ENCODE assay signal across 11 cellular contexts in the genomic region with DNA sequence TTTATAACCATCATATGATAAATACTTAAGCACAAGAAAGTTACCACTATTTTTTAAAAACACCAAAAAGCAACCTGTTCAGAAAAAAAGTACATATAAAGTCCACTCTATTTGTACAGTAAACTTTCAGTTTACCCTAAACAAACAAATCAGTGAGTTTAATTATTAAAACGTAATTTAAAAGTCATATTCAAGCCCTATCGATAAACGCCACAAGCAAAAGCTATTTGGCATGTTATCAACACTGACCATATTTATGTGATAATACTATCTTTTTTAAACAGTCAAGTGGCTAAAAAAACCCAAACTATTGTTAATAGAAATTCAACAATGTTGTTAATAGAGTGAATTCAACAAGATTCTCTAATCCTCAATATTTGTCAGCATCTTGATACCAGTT. TPM values are rescaled to one million over a fixed set of nuclear protein-coding genes. Genes with fewer than 3 reads are reported as not detected.
DNase-seq lines count a peak whose midpoint lies in the region; ATAC-seq, FAIRE-seq and TF ChIP-seq lines count a peak whose summit lies in the region.
"Had no signal": no experiment of that assay in that cellular context is flagged by ENCODE, and none has a peak within 500 bp of the region (broad histone marks: within the 10 kb centered on the region; RNA-seq: fewer than 3 reads in every experiment).

No MANE protein-coding gene starts in this region.

- no peak for TF ChIP-seq CTCF in left ventricle myocardium inferior (IDR thresholded peaks at IDR 0.05; ENCODE audit: borderline replicate concordance)
- no peak for TF ChIP-seq CTCF in type B pancreatic cell (conservative IDR thresholded peaks at IDR 0.05)

- H3K27ac ChIP-seq in left ventricle myocardium inferior (replicated peaks) (no peak overlapping the region), iPS-18a (ENCODE audit: low read length) (no peak overlapping the region)
- H3K27ac ChIP-seq: sigmoid colon, thyroid gland had no signal

- no peak for FAIRE-seq in GM12892 (lab: Jason Lieb, UNC)

- H3K4me1 Mint-ChIP-seq in activated naive CD8-positive, alpha-beta T cell (ENCODE audit: low read depth) = peaks cover 38% of the 10 kb centered on the region
- peaks cover 10% of the 10 kb centered on the region for H3K4me1 Mint-ChIP-seq in type B pancreatic cell (ENCODE audit: unreplicated experiment)

- H3K27me3 Mint-ChIP-seq in activated naive CD8-positive, alpha-beta T cell = no peaks in the 10 kb centered on the region
- H3K27me3 Mint-ChIP-seq in type B pancreatic cell = no peaks in the 10 kb centered on the region

- H3K36me3 ChIP-seq in left ventricle myocardium inferior (no peaks in the 10 kb centered on the region), iPS-18a (ENCODE audit: control insufficient read depth, low read depth, low read length) (no peaks in the 10 kb centered on the region)
- H3K36me3 ChIP-seq: sigmoid colon, thyroid gland had no signal

- H3K27ac Mint-ChIP-seq in activated naive CD8-positive, alpha-beta T cell = no peak overlapping the region
- no peak overlapping the region for H3K27ac Mint-ChIP-seq in type B pancreatic cell

- no peak for DNase-seq in left ventricle myocardium inferior
- no peak for DNase-seq in left ventricle myocardium superior
- DNase-seq in type B pancreatic cell (ENCODE audit: extremely low spot score, unreplicated experiment) = no peak
- DNase-seq in NCI-H146 (lab: John Stamatoyannopoulos, UW) = no peak
- no peak for DNase-seq in GM12892 (ENCODE audit: insufficient read length)
- DNase-seq: activated gamma-delta T cell treated with Interleukin-2 at 50 U/mL for 16 hours, sigmoid colon had no signal

- no peak for ATAC-seq in left ventricle myocardium superior
- no peak for ATAC-seq in HG02571 (IDR thresholded peaks at IDR 0.05; ENCODE audit: unreplicated experiment)

- no peaks in the 10 kb centered on the region for H3K9me3 ChIP-seq in left ventricle myocardium inferior (replicated peaks)
- H3K9me3 ChIP-seq in iPS-18a (ENCODE audit: control insufficient read depth, low read depth, low read length) = no peaks in the 10 kb centered on the region
- H3K9me3 ChIP-seq: sigmoid colon, thyroid gland had no signal

- H3K4me1 ChIP-seq in left ventricle myocardium inferior (peaks cover 37% of the 10 kb centered on the region), iPS-18a (ENCODE audit: control insufficient read depth, low read depth, low read length) (peaks cover 6% of the 10 kb centered on the region)

- H3K36me3 Mint-ChIP-seq in activated naive CD8-positive, alpha-beta T cell = peaks cover under 1% of the 10 kb centered on the region
- peaks cover under 1% of the 10 kb centered on the region for H3K36me3 Mint-ChIP-seq in type B pancreatic cell

- H3K9me3 Mint-ChIP-seq in activated naive CD8-positive, alpha-beta T cell (ENCODE audit: low read depth) = no peaks in the 10 kb centered on the region
- no peaks in the 10 kb centered on the region for H3K9me3 Mint-ChIP-seq in type B pancreatic cell

- H3K4me3 Mint-ChIP-seq in activated naive CD8-positive, alpha-beta T cell = peak overlapping the region; percentile 96
- H3K4me3 Mint-ChIP-seq in type B pancreatic cell = peak overlapping the region; percentile 88

- H3K9ac ChIP-seq in iPS-18a (ENCODE audit: low read length) = peak overlapping the region; percentile 20

- intact Hi-C loops in left ventricle myocardium inferior (cut with micrococcal nuclease) = no loop called here
- intact Hi-C loops in left ventricle myocardium superior (cut with micrococcal nuclease) = no loop called here

- TF ChIP-seq POLR2A in GM12892 (IDR thresholded peaks at IDR 0.05; ENCODE audit: low read depth, low read length) = no peak

- H3K27me3 ChIP-seq in left ventricle myocardium inferior (ENCODE audit: low read depth) (no peaks in the 10 kb centered on the region), iPS-18a (ENCODE audit: control insufficient read depth, insufficient read depth, low read length) (peaks cover 13% of the 10 kb centered on the region)
- H3K27me3 ChIP-seq: sigmoid colon, thyroid gland had no signal

- H3K4me3 ChIP-seq in left ventricle myocardium inferior (peak overlapping the region; percentile 96), iPS-18a (ENCODE audit: low read length) (peak overlapping the region; percentile 85)

RNA-seq across cellular contexts. Expression of gene KATNA1, which starts 1.9 kb away (rescaled TPM):
- total RNA-seq in left ventricle myocardium inferior (11.6 TPM), left ventricle myocardium superior (9.5 TPM), type B pancreatic cell (ENCODE audit: low replicate concordance) (12.3 and 17.3 TPM in 2 replicates)
- polyA plus RNA-seq in GM12892 (2012; ENCODE audit: missing spikeins) = 18.9 TPM
